In genomic region chr5:14144586-14145355, GRCh38 we compare ENCODE assay signal across 8 cellular contexts. TPM values are rescaled to one million over a fixed set of nuclear protein-coding genes. Genes with fewer than 3 reads are reported as not detected.
DNase-seq lines count a peak whose midpoint lies in the region; ATAC-seq and TF ChIP-seq lines count a peak whose summit lies in the region.

No MANE protein-coding gene starts in this region.

- H3K4me3 ChIP-seq in fibroblast of lung (replicated peaks in 1 of 4; ENCODE audit: control extremely low read depth in 1 of 4, insufficient read depth in 1 of 4, low read depth in 3 of 4, low read length in 4 of 4), result peak overlapping the region; percentile 82 to 99 (median 93)
- H3K4me3 ChIP-seq in thymus (ENCODE audit: low read length), result peak overlapping the region; percentile 91

- H3K27me3 ChIP-seq in fibroblast of lung (ENCODE audit: control insufficient read depth, insufficient read depth, low read length) (no peaks in the 10 kb centered on the region), thymus (ENCODE audit: control insufficient read depth, insufficient read depth) (peaks cover 10% of the 10 kb centered on the region)

- peaks cover 67% of the 10 kb centered on the region for H3K79me2 ChIP-seq in fibroblast of lung (ENCODE audit: control insufficient read depth, insufficient read depth, low read length)

- peaks cover 37 to 55% (median 49%) of the 10 kb centered on the region in 3 donors for H3K4me1 Mint-ChIP-seq in naive B cell

- H3K36me3 Mint-ChIP-seq in naive B cell, result no peaks in the 10 kb centered on the region

- ATAC-seq in HG03354 (IDR thresholded peaks at IDR 0.05; ENCODE audit: poor library complexity, severe bottlenecking, unreplicated experiment), result peak; percentile 57
- peak; percentile 71 to 72 for ATAC-seq in naive B cell (ENCODE audit: low read depth in 2 of 2)

- H3K4me3 Mint-ChIP-seq in naive B cell, result peak overlapping the region; percentile 84 to 96 (median 90)

- peaks cover 5% of the 10 kb centered on the region for H4K20me1 ChIP-seq in fibroblast of lung (ENCODE audit: control insufficient read depth, extremely low read depth, insufficient read depth, low read length)

- peaks cover 0 to 4% (median under 1%) of the 10 kb centered on the region in 3 donors for H3K27me3 Mint-ChIP-seq in naive B cell

- no peak for TF ChIP-seq CTCF in fibroblast of lung (conservative IDR thresholded peaks at IDR 0.05 in 1 of 2, IDR thresholded peaks at IDR 0.05 in 1 of 2; ENCODE audit: low read depth in 1 of 2, low read length in 2 of 2)

- H3K27ac Mint-ChIP-seq in naive B cell, result peak overlapping the region; percentile 89 to 98 (median 95)

- WGBS in thymus, result under 1% methylated on average over 84 of the region's 84 CpGs

- H3K36me3 ChIP-seq in fibroblast of lung (ENCODE audit: control insufficient read depth, insufficient read depth, low read length) (peaks cover 9% of the 10 kb centered on the region), thymus (ENCODE audit: control insufficient read depth, insufficient read depth) (no peaks in the 10 kb centered on the region)

- DNase-seq in COLO668 (lab: John Stamatoyannopoulos, UW; ENCODE audit: unreplicated experiment), result peak; percentile 83
- peak; percentile 58 for DNase-seq in GM19240 (ENCODE audit: insufficient read length, low spot score)
- peak; percentile 93 for DNase-seq in NCI-H526 treated with DMSO at 0.1 percent for 48 hours (lab: John Stamatoyannopoulos, UW)
- peak; percentile 48 for DNase-seq in activated T-cell treated with anti-CD3 and anti-CD28 coated beads, Interleukin-2, amount 50 U/mL, for 1 hour
- peak; percentile 54 to 75 for DNase-seq in fibroblast of lung (ENCODE audit: low read depth in 2 of 2)
- peak; percentile 90 for DNase-seq in naive B cell

- H3K4me2 ChIP-seq in fibroblast of lung (ENCODE audit: extremely low read depth, insufficient read depth, low read length), result peak overlapping the region; percentile 87

- H3K9ac ChIP-seq in fibroblast of lung (ENCODE audit: insufficient read depth, low read length), result peak overlapping the region; percentile 91

- H3K27ac ChIP-seq in fibroblast of lung (ENCODE audit: insufficient read depth, low read length) (peak overlapping the region; percentile 95), thymus (ENCODE audit: low read depth) (peak overlapping the region; percentile 81)

- H3K9me3 Mint-ChIP-seq in naive B cell, result no peaks in the 10 kb centered on the region

- no peak overlapping the region for H2AFZ ChIP-seq in fibroblast of lung (ENCODE audit: low read length)

- peaks cover 18% of the 10 kb centered on the region for H3K4me1 ChIP-seq in fibroblast of lung (ENCODE audit: control insufficient read depth, extremely low read depth, insufficient read depth, low read length)
- peaks cover 11% of the 10 kb centered on the region for H3K4me1 ChIP-seq in thymus (ENCODE audit: control insufficient read depth, insufficient read depth, low read length)

- H3K9me3 ChIP-seq in fibroblast of lung (ENCODE audit: control insufficient read depth, insufficient read depth, low read depth, low read length), result no peaks in the 10 kb centered on the region
- H3K9me3 ChIP-seq in thymus (ENCODE audit: control insufficient read depth), result no peaks in the 10 kb centered on the region

RNA-seq across cellular contexts. Expression of gene TRIO, which starts 1.6 kb away (rescaled TPM):
- total RNA-seq in fibroblast of lung, result 139 and 281 TPM in 2 replicates
- polyA plus RNA-seq in fibroblast of lung (120 and 134 TPM in 2 replicates), naive B cell (ENCODE audit: low read depth in 6 of 6) (10 to 100 TPM in 4 of 6 donors, 1 to 10 TPM in 2; 7.3 to 16.4 (median 11.1) TPM), thymus (52.1 TPM)
- polyA plus RNA-seq in fibroblast of lung (2012), result 77.4 and 100 TPM in 2 replicates
- 721 and 815 TPM in 2 replicates for polyA minus RNA-seq in fibroblast of lung (ENCODE audit: low replicate concordance)

Comparison
In these comparisons a context has a peak if more than half of its experiments do, and no peak if none do; other contexts are left out.
1. Peak in every context shown above with its lines: DNase-seq, ATAC-seq, H3K4me3 ChIP-seq and H3K27ac ChIP-seq.